ENCODE assay signal across 21 cellular contexts in genomic region chr10:53406532-53406931, GRCh38.
DNase-seq lines count a peak whose midpoint lies in the region; ATAC-seq, FAIRE-seq and TF ChIP-seq lines count a peak whose summit lies in the region.
"Had no signal": no experiment of that assay in that cellular context is flagged by ENCODE, and none has a peak within 500 bp of the region (broad histone marks: within the 10 kb centered on the region; RNA-seq: fewer than 3 reads in every experiment).

No MANE protein-coding gene starts in this region.

- H3K4ac ChIP-seq in H1 (replicated peaks; ENCODE audit: insufficient read length, low read depth, low read length) = no peak overlapping the region
- no peak overlapping the region for H3K4ac ChIP-seq in neuronal stem cell (ENCODE audit: low read length)

- no peak overlapping the region for H2BK5ac ChIP-seq in H1 (ENCODE audit: low read depth, low read length)
- no peak overlapping the region for H2BK5ac ChIP-seq in neuronal stem cell (ENCODE audit: low read length)

- H3K79me2 ChIP-seq in PC-3 (ENCODE audit: low read length) = no peaks in the 10 kb centered on the region
- H3K79me2 ChIP-seq in H1 (ENCODE audit: control insufficient read depth in 1 of 2, insufficient read depth in 2 of 2, low read length in 2 of 2) = no peaks in the 10 kb centered on the region

- DNase-seq in PC-3 = no peak
- DNase-seq in H1 (ENCODE audit: low read depth in 1 of 2, low spot score in 2 of 2) = no peak
- DNase-seq in neuronal stem cell (ENCODE audit: low spot score) = no peak
- DNase-seq in NOMO-1 treated with DMSO at 0.1 percent for 48 hours (lab: John Stamatoyannopoulos, UW; ENCODE audit: unreplicated experiment) = no peak
- no peak for DNase-seq in NCI-H146 (lab: John Stamatoyannopoulos, UW)
- DNase-seq: BE2C; CD8-positive, alpha-beta T cell; COR-L47; DMS153; DMS79 treated with DMSO at 0.1 percent for 48 hours; EL; GOT3; HCEC 1CT; HFFc6 had no signal

- H4K8ac ChIP-seq in H1 (ENCODE audit: extremely low read depth, insufficient read depth, low read length) = no peak overlapping the region
- H4K8ac ChIP-seq in neuronal stem cell (ENCODE audit: low read depth, low read length) = no peak overlapping the region

- WGBS in H1 (ENCODE audit: extremely low coverage in 1 of 2, insufficient coverage in 1 of 2, insufficient read length in 1 of 2, insufficient replicate concordance in 2 of 2, low coverage in 1 of 2, low lambda C conversion rate in 2 of 2, missing lambda C conversion rate in 1 of 2), 2 experiments = 81% methylated on average over 3 of the region's 3 CpGs; no CpG with 5 or more reads in 1 of the 2 experiments
- WGBS in neuronal stem cell (ENCODE audit: extremely low coverage in 2 of 2, insufficient read length in 2 of 2, insufficient replicate concordance in 1 of 2), 2 donors = no CpG with 5 or more reads among the region's 3 CpGs

- H3K4me3 ChIP-seq in PC-3 (ENCODE audit: low read length) = no peak overlapping the region
- H3K4me3 ChIP-seq in H1 (ENCODE audit: extremely low read depth in 1 of 4, insufficient read depth in 2 of 4, low read depth in 3 of 4, low read length in 4 of 4) = no peak overlapping the region
- no peak overlapping the region for H3K4me3 ChIP-seq in neuronal stem cell (ENCODE audit: low read length in 2 of 2)
- H3K4me3 ChIP-seq: A549 had no signal

- H3K4me2 ChIP-seq in PC-3 (ENCODE audit: low read length) (no peak overlapping the region), H1 (ENCODE audit: insufficient read depth in 1 of 2, low read depth in 2 of 2, low read length in 2 of 2) (no peak overlapping the region), neuronal stem cell (ENCODE audit: insufficient read depth, low read length, poor library complexity, severe bottlenecking) (no peak overlapping the region)
- H3K4me2 ChIP-seq: A549 had no signal

- H3K9ac ChIP-seq in PC-3 (ENCODE audit: low read length) = no peak overlapping the region
- H3K9ac ChIP-seq in H1 (replicated peaks in 1 of 4; ENCODE audit: extremely low read depth in 1 of 4, low read depth in 3 of 4, low read length in 3 of 4) = no peak overlapping the region
- H3K9ac ChIP-seq in neuronal stem cell (ENCODE audit: low read depth, low read length, poor library complexity) = no peak overlapping the region

- no TSS peak for BruUV-seq in PC-3 (replicated peaks; lab: Mats Ljungman, UMichigan)

- H3K18ac ChIP-seq in H1 (ENCODE audit: extremely low read depth, low read length) = no peak overlapping the region; the same call in 1 of the 2 replicates
- no peak overlapping the region for H3K18ac ChIP-seq in neuronal stem cell (ENCODE audit: low read length)

- H2AFZ ChIP-seq in PC-3 (ENCODE audit: low read length) (no peak overlapping the region), H1 (ENCODE audit: low read length) (peak overlapping the region; percentile 10; the same call in 1 of the 2 replicates), neuronal stem cell (ENCODE audit: low read length) (peak overlapping the region; percentile 77)

- ATAC-seq in PC-3 = 0 out of 2 replicates have a peak, but pooled peaks have one; percentile 23
- ATAC-seq in esophagus mucosa = no peak
- ATAC-seq: A549; CD8-positive, alpha-beta T cell had no signal

- FAIRE-seq in H1 (lab: Jason Lieb, UNC) = no peak
- FAIRE-seq: A549, D721Med, G401.6, GM12891 had no signal

- H3K27me3 ChIP-seq in PC-3 (ENCODE audit: low read length) (no peaks in the 10 kb centered on the region), H1 (replicated peaks in 1 of 4; ENCODE audit: control insufficient read depth in 3 of 4, extremely low read depth in 1 of 4, insufficient read depth in 3 of 4, low read length in 3 of 4) (no peaks in the 10 kb centered on the region), neuronal stem cell (ENCODE audit: control insufficient read depth in 3 of 3, insufficient read depth in 3 of 3, low read depth in 1 of 3, low read length in 3 of 3) (no peaks in the 10 kb centered on the region)
- H3K27me3 ChIP-seq: BE2C had no signal

- no peak overlapping the region for H2BK120ac ChIP-seq in H1 (replicated peaks; ENCODE audit: low read depth, low read length)
- H2BK120ac ChIP-seq in neuronal stem cell (ENCODE audit: low read depth, low read length) = no peak overlapping the region

- no peaks in the 10 kb centered on the region for H3F3A ChIP-seq in PC-3 (ENCODE audit: low read length, unreplicated experiment)

- no peak overlapping the region for H3K56ac ChIP-seq in H1 (replicated peaks; ENCODE audit: insufficient read length, low read depth, low read length)

- POLR2A ChIA-PET in PC-3 (lab: Charles Lee; ENCODE audit: unreplicated experiment) = no interaction called here
- POLR2A ChIA-PET in H1 (lab: Charles Lee; ENCODE audit: partially characterized antibody) = no interaction called here

- H3K9me3 ChIP-seq in PC-3 (ENCODE audit: low read length) (no peaks in the 10 kb centered on the region), H1 (ENCODE audit: insufficient read depth in 2 of 2, low read depth in 1 of 2, low read length in 1 of 2) (peaks cover 0 to 1% of the 10 kb centered on the region in 2 experiments; a peak in 2 of 4 replicates), neuronal stem cell (replicated peaks in 1 of 2; ENCODE audit: control insufficient read depth in 2 of 2, insufficient read depth in 1 of 2, low read depth in 1 of 2, low read length in 2 of 2) (peaks cover 0 to 2% of the 10 kb centered on the region in 2 donors)
- H3K9me3 ChIP-seq: A549, BE2C had no signal

- no peak overlapping the region for H4K91ac ChIP-seq in H1 (replicated peaks; ENCODE audit: insufficient read length, low read length)
- H4K91ac ChIP-seq in neuronal stem cell (ENCODE audit: low read depth, low read length, poor library complexity) = no peak overlapping the region

- H3K23me2 ChIP-seq in H1 (ENCODE audit: low read depth, low read length) = no peaks in the 10 kb centered on the region; the same call in 1 of the 2 replicates

- H2BK15ac ChIP-seq in H1 (ENCODE audit: low read length) (no peak overlapping the region), neuronal stem cell (ENCODE audit: low read length) (no peak overlapping the region)

- H2BK12ac ChIP-seq in H1 (ENCODE audit: low read depth, low read length) = no peak overlapping the region
- no peak overlapping the region for H2BK12ac ChIP-seq in neuronal stem cell (ENCODE audit: low read length)

- no peaks in the 10 kb centered on the region for H3K36me3 ChIP-seq in PC-3 (ENCODE audit: low read depth, low read length)
- H3K36me3 ChIP-seq in H1 (ENCODE audit: control insufficient read depth in 2 of 4, insufficient read depth in 4 of 4, low read length in 3 of 4) = no peaks in the 10 kb centered on the region
- no peaks in the 10 kb centered on the region for H3K36me3 ChIP-seq in neuronal stem cell (replicated peaks in 1 of 2; ENCODE audit: control insufficient read depth in 2 of 2, insufficient read depth in 2 of 2, low read length in 2 of 2)
- H3K36me3 ChIP-seq: BE2C had no signal

- no peaks in the 10 kb centered on the region for H3K9me2 ChIP-seq in PC-3 (replicated peaks; ENCODE audit: low read length)

- no peak overlapping the region for H3K14ac ChIP-seq in H1 (ENCODE audit: insufficient read length)
- H3K14ac ChIP-seq in neuronal stem cell (ENCODE audit: low read length) = no peak overlapping the region

- H2AK5ac ChIP-seq in H1 (ENCODE audit: low read depth, low read length) (no peak overlapping the region), neuronal stem cell (ENCODE audit: low read depth, low read length) (no peak overlapping the region)

- H4K5ac ChIP-seq in H1 (ENCODE audit: insufficient read length, low read depth, low read length) = no peak overlapping the region

- H3K23ac ChIP-seq in H1 (ENCODE audit: insufficient read length) = no peak overlapping the region
- no peak overlapping the region for H3K23ac ChIP-seq in neuronal stem cell (ENCODE audit: low read depth, low read length, poor library complexity)

- H3K27ac ChIP-seq in PC-3 (ENCODE audit: low read length) = no peak overlapping the region
- H3K27ac ChIP-seq in H1 (ENCODE audit: low read depth, low read length) = no peak overlapping the region
- no peak overlapping the region for H3K27ac ChIP-seq in neuronal stem cell (replicated peaks; ENCODE audit: low read length)
- H3K27ac ChIP-seq: A549, C4-2B, HL-60 had no signal

- TF ChIP-seq EP300 in H1 (IDR thresholded peaks at IDR 0.05; ENCODE audit: borderline replicate concordance in 1 of 2, low read depth in 2 of 2, low read length in 2 of 2) = no peak

- TF ChIP-seq POLR2A in H1 (IDR thresholded peaks at IDR 0.05; ENCODE audit: control extremely low read depth in 1 of 2, low read depth in 2 of 2, low read length in 2 of 2) = no peak

- H3K4me1 ChIP-seq in PC-3 (ENCODE audit: insufficient read depth, low read length) = no peaks in the 10 kb centered on the region
- peaks cover 0 to 4% (median 1%) of the 10 kb centered on the region in 4 experiments; a peak in 3 of 7 replicates for H3K4me1 ChIP-seq in H1 (replicated peaks in 1 of 4; ENCODE audit: control insufficient read depth in 3 of 4, insufficient read depth in 4 of 4, low read length in 3 of 4)
- H3K4me1 ChIP-seq in neuronal stem cell (ENCODE audit: control insufficient read depth in 2 of 2, insufficient read depth in 1 of 2, low read depth in 1 of 2, low read length in 2 of 2) = no peaks in the 10 kb centered on the region
- H3K4me1 ChIP-seq: A549 had no signal

- H3K79me1 ChIP-seq in H1 (ENCODE audit: low read depth, low read length) (no peaks in the 10 kb centered on the region), neuronal stem cell (ENCODE audit: low read depth, low read length) (no peaks in the 10 kb centered on the region)

- CTCF ChIA-PET in PC-3 (lab: Charles Lee) (no interaction called here), H1 (lab: Charles Lee; ENCODE audit: partially characterized antibody) (no interaction called here)

- intact Hi-C loops in PC-3 (cut with micrococcal nuclease) = no loop called here

- no peaks in the 10 kb centered on the region for H4K20me1 ChIP-seq in PC-3 (ENCODE audit: low read length)
- H4K20me1 ChIP-seq in H1 (replicated peaks in 1 of 2; ENCODE audit: control insufficient read depth in 1 of 2, insufficient read depth in 2 of 2, low read length in 2 of 2) = no peaks in the 10 kb centered on the region

- TF ChIP-seq CTCF in PC-3 (conservative IDR thresholded peaks at IDR 0.05; ENCODE audit: low read depth, low read length) (no peak), H1 (IDR thresholded peaks at IDR 0.05; ENCODE audit: control extremely low read depth in 1 of 3, insufficient read depth in 1 of 3, low read depth in 1 of 3, low read length in 3 of 3) (no peak)

- no peak for TF ChIP-seq RAD21 in H1 (IDR thresholded peaks at IDR 0.05 in 1 of 2, conservative IDR thresholded peaks at IDR 0.05 in 1 of 2; ENCODE audit: low read depth in 2 of 2, low read length in 2 of 2)

- no peak overlapping the region for H2BK20ac ChIP-seq in H1 (ENCODE audit: low read length)

TF ChIP-seq in H1, 55 proteins besides CTCF, POLR2A, EP300 and RAD21:
- TF ChIP-seq SIRT6 (IDR thresholded peaks at IDR 0.05; ENCODE audit: low read length) = no peak
- no peak for TF ChIP-seq CREB1 (IDR thresholded peaks at IDR 0.05)
- no peak for TF ChIP-seq POLR2AphosphoS5 (IDR thresholded peaks at IDR 0.05; ENCODE audit: low read depth, low read length)
- no peak for TF ChIP-seq EZH2 (IDR thresholded peaks at IDR 0.05; ENCODE audit: low read depth, low read length, severe bottlenecking)
- no peak for TF ChIP-seq BACH1 (IDR thresholded peaks at IDR 0.05; ENCODE audit: low read length)
- TF ChIP-seq RFX5 (IDR thresholded peaks at IDR 0.05; ENCODE audit: borderline replicate concordance, low read depth, low read length) = no peak
